23 cellular contexts compared by ENCODE assay signal in the genomic region with DNA sequence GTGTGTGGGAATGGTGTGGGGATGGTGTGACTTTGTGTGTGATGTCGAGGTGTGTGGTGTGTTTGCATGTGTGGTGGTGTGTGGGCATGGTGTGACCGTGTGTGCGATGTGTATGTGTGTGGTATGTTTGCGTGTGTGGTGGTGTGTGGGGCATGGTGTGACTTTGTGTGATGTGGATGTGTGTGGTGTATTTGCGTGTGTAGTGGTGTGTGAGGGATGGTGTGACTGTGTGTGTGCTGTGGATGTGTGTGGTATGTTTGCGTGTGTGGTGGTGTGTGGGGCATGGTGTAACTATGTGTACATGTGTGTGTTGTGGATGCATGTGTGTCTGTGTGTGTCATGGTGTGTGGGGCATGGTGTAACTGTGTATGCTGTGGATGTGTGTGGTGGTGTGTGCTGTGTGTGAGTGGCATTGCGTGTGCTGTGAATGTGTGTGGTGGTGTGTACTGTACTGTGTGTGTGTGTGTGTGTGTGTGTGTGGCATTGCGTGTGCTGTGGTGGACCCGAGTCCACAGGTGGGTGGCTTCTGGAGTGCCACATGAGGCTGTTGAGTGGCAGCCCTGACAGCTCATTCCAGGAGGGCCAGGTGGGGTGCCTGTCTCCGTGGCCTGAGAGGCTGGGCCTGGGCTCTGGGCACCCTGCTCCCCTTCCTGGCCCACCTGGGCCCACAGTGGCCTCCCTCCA. TPM values are rescaled to one million over a fixed set of nuclear protein-coding genes. Genes with fewer than 3 reads are reported as not detected.
DNase-seq lines count a peak whose midpoint lies in the region; ATAC-seq, FAIRE-seq and TF ChIP-seq lines count a peak whose summit lies in the region.
"Had no signal": no experiment of that assay in that cellular context is flagged by ENCODE, and none has a peak within 500 bp of the region (broad histone marks: within the 10 kb centered on the region; RNA-seq: fewer than 3 reads in every experiment).

No MANE protein-coding gene starts in this region.

- peaks cover 16% of the 10 kb centered on the region for H3K27me3 Mint-ChIP-seq in astrocyte (ENCODE audit: low read depth, unreplicated experiment)
- peaks cover 17% of the 10 kb centered on the region for H3K27me3 Mint-ChIP-seq in nephron progenitor cell (ENCODE audit: low read depth, poor library complexity)
- peaks cover 7 to 8% (median 8%) of the 10 kb centered on the region in 3 donors for H3K27me3 Mint-ChIP-seq in immature natural killer cell (ENCODE audit: low read depth in 3 of 3)

- 0 out of 2 replicates have a peak, but pooled peaks cover 10% of the 10 kb centered on the region for H4K20me1 ChIP-seq in BLaER1
- no peaks in the 10 kb centered on the region for H4K20me1 ChIP-seq in astrocyte (ENCODE audit: insufficient read depth, low read length)

- TF ChIP-seq CTCF in astrocyte (IDR thresholded peaks at IDR 0.05; ENCODE audit: insufficient read depth, low read depth, low read length), result no peak
- TF ChIP-seq CTCF in nephron progenitor cell (IDR thresholded peaks at IDR 0.05), result no peak

- FAIRE-seq in GM12891 (lab: Jason Lieb, UNC) (peak; percentile 98), astrocyte (lab: Jason Lieb, UNC) (no peak)
- FAIRE-seq: endometrium, GM19239 had no signal

- no peak for DNase-seq in GM12891 (ENCODE audit: insufficient read length, low spot score)
- DNase-seq in astrocyte (ENCODE audit: low read depth), result no peak
- DNase-seq in nephron progenitor cell, result no peak
- no peak for DNase-seq in NCI-H2029 treated with DMSO at 0.1 percent for 48 hours (lab: John Stamatoyannopoulos, UW)
- no peak for DNase-seq in immature natural killer cell
- no peak for DNase-seq in ACHN
- DNase-seq: activated B cell treated with CpG ODN at 0.5 μM for 24 hours, activated gamma-delta T cell, anterior cingulate cortex, DMS153, HFFc6, hippocampal formation, kidney glomerular epithelial cell, midbrain, MM.1S, NCI-H1930, NCI-H510A, sigmoid colon had no signal

- H3K27ac Mint-ChIP-seq in astrocyte (ENCODE audit: unreplicated experiment) (no peak overlapping the region), nephron progenitor cell (peak overlapping the region; percentile 4), immature natural killer cell (peak overlapping the region in 2 of 6 donors; percentile 52 to 53)
- H3K27ac Mint-ChIP-seq: activated B cell treated with CpG ODN at 0.5 μM for 24 hours, HFFc6, T-cell had no signal

- H3K9ac ChIP-seq in BLaER1, result no peak overlapping the region
- H3K9ac ChIP-seq in astrocyte (ENCODE audit: low read length), result peak overlapping the region; percentile 3

- H3K4me3 Mint-ChIP-seq in astrocyte (ENCODE audit: unreplicated experiment) (no peak overlapping the region), nephron progenitor cell (peak overlapping the region; percentile 30), immature natural killer cell (peak overlapping the region in 2 of 5 donors; percentile 44 to 57)

- H3K27me3 ChIP-seq in BLaER1 (peaks cover 35% of the 10 kb centered on the region), astrocyte (ENCODE audit: insufficient read depth, low read length) (no peaks in the 10 kb centered on the region)
- H3K27me3 ChIP-seq: sigmoid colon had no signal

- H3K9me3 Mint-ChIP-seq in astrocyte (ENCODE audit: unreplicated experiment) (no peaks in the 10 kb centered on the region), nephron progenitor cell (no peaks in the 10 kb centered on the region), immature natural killer cell (no peaks in the 10 kb centered on the region)
- H3K9me3 Mint-ChIP-seq: activated B cell treated with CpG ODN at 0.5 μM for 24 hours, HFFc6, T-cell had no signal

- H3K4me1 Mint-ChIP-seq in astrocyte (ENCODE audit: low read depth, unreplicated experiment) (no peaks in the 10 kb centered on the region), nephron progenitor cell (peaks cover 20% of the 10 kb centered on the region), immature natural killer cell (peaks cover 0 to 7% of the 10 kb centered on the region in 2 donors)

- peaks cover 3% of the 10 kb centered on the region for H3K36me3 ChIP-seq in BLaER1
- no peaks in the 10 kb centered on the region for H3K36me3 ChIP-seq in astrocyte (ENCODE audit: insufficient read depth, low read length)
- H3K36me3 ChIP-seq: sigmoid colon had no signal

- in situ Hi-C loops in ACHN (cut with HindIII; ENCODE audit: low pct_ligation_motif_present, low pct_unique_long_range_greater_than_20kb, low sequenced_read_pairs), result loop anchor here (25.0 kb wide), 1 partner anchor 321 kb away; a partner anchor contains a TSS

- no peak overlapping the region for H2AFZ ChIP-seq in astrocyte (ENCODE audit: low read depth, low read length)

- H3K4me3 ChIP-seq in BLaER1 (no peak overlapping the region), astrocyte (ENCODE audit: insufficient read depth, low read depth, low read length) (no peak overlapping the region)

- ATAC-seq in GM21737 (IDR thresholded peaks at IDR 0.05; ENCODE audit: unreplicated experiment), result no peak

- H3K27ac ChIP-seq in BLaER1 (no peak overlapping the region), astrocyte (ENCODE audit: low read depth, low read length) (no peak overlapping the region)
- H3K27ac ChIP-seq: sigmoid colon had no signal

- H3K4me1 ChIP-seq in BLaER1 (peaks cover 22% of the 10 kb centered on the region), astrocyte (ENCODE audit: insufficient read depth, low read length) (no peaks in the 10 kb centered on the region)

- H3K79me2 ChIP-seq in astrocyte (ENCODE audit: insufficient read depth, low read length), result no peaks in the 10 kb centered on the region

- TF ChIP-seq POLR2A in GM12891 (IDR thresholded peaks at IDR 0.05; ENCODE audit: low read depth, low read length), result no peak

- H3K36me3 Mint-ChIP-seq in astrocyte (ENCODE audit: low read depth, unreplicated experiment) (no peaks in the 10 kb centered on the region), nephron progenitor cell (ENCODE audit: low read depth) (no peaks in the 10 kb centered on the region), immature natural killer cell (no peaks in the 10 kb centered on the region)

- H3K9me3 ChIP-seq in BLaER1 (no peaks in the 10 kb centered on the region), astrocyte (ENCODE audit: insufficient read depth, low read depth, low read length) (no peaks in the 10 kb centered on the region)
- H3K9me3 ChIP-seq: sigmoid colon had no signal

- H3K4me2 ChIP-seq in BLaER1, result peak overlapping the region; percentile 34; the same call in 1 of the 2 replicates
- no peak overlapping the region for H3K4me2 ChIP-seq in astrocyte (ENCODE audit: low read length)

TF ChIP-seq in GM12891, 5 proteins besides CTCF, POLR2A, EP300 and RAD21:
- TF ChIP-seq TAF1 (IDR thresholded peaks at IDR 0.05; ENCODE audit: low read depth, low read length) (no peak), PAX5 (IDR thresholded peaks at IDR 0.05; ENCODE audit: insufficient read depth, low read length, severe bottlenecking) (no peak)

RNA-seq across cellular contexts. Expression of a gene that starts 14.7 kb away (rescaled TPM):
- 107 TPM for polyA plus RNA-seq in GM12891 (2012; ENCODE audit: low read depth, missing spikeins)
- 85.3 and 119 TPM in 2 replicates for total RNA-seq in astrocyte
- 10 to 100 TPM; 31.6 to 62.3 (median 59.0) TPM for polyA plus RNA-seq in immature natural killer cell
